8 cellular contexts compared by ENCODE assay signal in the genomic region with DNA sequence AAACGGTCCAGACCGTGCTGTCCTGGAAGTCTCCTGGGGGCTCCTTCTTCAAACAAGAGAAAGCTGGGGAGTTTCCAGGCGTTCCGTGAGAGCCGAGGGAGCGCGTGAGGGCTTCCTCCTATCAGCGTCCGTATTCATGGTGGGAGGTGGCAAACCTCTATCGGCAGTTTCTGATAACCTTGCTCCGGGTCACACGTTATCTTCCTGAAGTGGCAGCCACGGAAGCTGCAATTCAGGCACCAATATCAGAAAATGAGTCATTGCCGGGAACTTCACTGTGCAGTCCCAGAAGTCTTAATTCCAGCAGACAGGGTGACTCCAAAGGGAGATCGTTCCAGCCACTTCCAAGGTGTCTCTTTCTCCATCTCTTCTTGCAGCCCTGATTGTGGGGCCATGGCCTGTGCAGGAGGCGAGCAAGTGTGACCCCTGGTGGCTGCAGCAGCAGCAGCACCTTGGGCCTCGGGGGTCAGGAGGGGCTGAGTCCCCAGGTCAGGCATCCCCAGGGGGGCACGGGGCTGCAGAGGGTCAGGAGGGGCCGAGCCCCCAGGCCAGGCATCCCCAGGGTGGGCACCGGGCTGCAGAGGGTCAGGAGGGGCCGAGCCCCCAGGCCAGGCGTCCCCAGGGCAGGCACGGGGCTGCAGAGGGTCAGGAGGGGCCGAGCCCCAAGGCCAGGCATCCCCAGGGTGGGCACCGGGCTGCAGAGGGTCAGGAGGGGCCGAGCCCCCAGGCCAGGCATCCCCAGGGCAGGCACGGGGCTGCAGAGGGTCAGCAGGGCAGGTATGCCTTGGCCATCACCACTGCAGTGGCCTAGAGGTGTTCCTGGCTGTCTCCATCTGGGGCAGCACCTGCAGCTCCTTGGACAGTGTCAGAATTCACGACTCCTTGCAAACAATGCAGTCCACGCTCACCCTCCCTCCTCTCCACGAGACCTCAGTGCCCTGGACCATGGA.
DNase-seq lines count a peak whose midpoint lies in the region; ATAC-seq and TF ChIP-seq lines count a peak whose summit lies in the region.

No MANE protein-coding gene starts in this region.

- H3K4me3 ChIP-seq in osteoblast (ENCODE audit: insufficient read depth, low read length), result no peak overlapping the region

- DNase-seq in NCI-H1105 treated with DMSO at 0.1 percent for 48 hours (lab: John Stamatoyannopoulos, UW), result peak; percentile 32
- no peak for DNase-seq in NCI-H1105 (lab: John Stamatoyannopoulos, UW)
- DNase-seq in SW480 (ENCODE audit: low spot score), result peak; percentile 42
- DNase-seq in activated naive CD8-positive, alpha-beta T cell treated with anti-CD3 and anti-CD28 coated beads, Interleukin-2, amount 50 U/mL, for 16 hours (ENCODE audit: low read depth, low spot score), result peak; percentile 33
- peak; percentile 68 for DNase-seq in osteoblast (ENCODE audit: insufficient read length, low spot score, missing footprints)
- DNase-seq in ACHN, result no peak
- DNase-seq in NCI-H2196 treated with DMSO at 0.1 percent for 48 hours (lab: John Stamatoyannopoulos, UW; ENCODE audit: unreplicated experiment), result no peak

- no peak for TF ChIP-seq CTCF in osteoblast (IDR thresholded peaks at IDR 0.05; ENCODE audit: extremely low read depth, low read depth, low read length)

- no peaks in the 10 kb centered on the region for H3K27me3 ChIP-seq in osteoblast (ENCODE audit: insufficient read depth, low read length)

- no peaks in the 10 kb centered on the region for H3K4me1 ChIP-seq in osteoblast (ENCODE audit: insufficient read depth, low read length)

- H3K4me2 ChIP-seq in osteoblast (ENCODE audit: insufficient read depth, low read length), result no peak overlapping the region

- no peaks in the 10 kb centered on the region for H3K79me2 ChIP-seq in osteoblast (ENCODE audit: insufficient read depth, low read length)

- H4K20me1 ChIP-seq in osteoblast (ENCODE audit: insufficient read depth, low read length), result no peaks in the 10 kb centered on the region

- H2AFZ ChIP-seq in osteoblast (ENCODE audit: low read length), result no peak overlapping the region

- H3K36me3 ChIP-seq in osteoblast (ENCODE audit: insufficient read depth, low read length), result no peaks in the 10 kb centered on the region

- no peaks in the 10 kb centered on the region for H3K9me3 ChIP-seq in osteoblast (ENCODE audit: low read depth, low read length)

- H3K27ac ChIP-seq in osteoblast (ENCODE audit: low read depth, low read length), result no peak overlapping the region

- in situ Hi-C loops in ACHN (cut with HindIII; ENCODE audit: low pct_ligation_motif_present, low pct_unique_long_range_greater_than_20kb, low sequenced_read_pairs), result no loop called here

- ATAC-seq in GM21367 (IDR thresholded peaks at IDR 0.05; ENCODE audit: unreplicated experiment), result no peak

Comparison
In these comparisons a context has a peak if more than half of its experiments do, and no peak if none do; other contexts are left out.
1. DNase-seq: peak in NCI-H1105 treated with DMSO at 0.1 percent for 48 hours (single experiment), SW480 (single experiment), activated naive CD8-positive, alpha-beta T cell treated with anti-CD3 and anti-CD28 coated beads, Interleukin-2, amount 50 U/mL, for 16 hours (single experiment) and osteoblast (single experiment); none in NCI-H1105 (single experiment), ACHN (single experiment) and NCI-H2196 treated with DMSO at 0.1 percent for 48 hours (single experiment).